ENCODE assay signal across 30 cellular contexts in the genomic region with DNA sequence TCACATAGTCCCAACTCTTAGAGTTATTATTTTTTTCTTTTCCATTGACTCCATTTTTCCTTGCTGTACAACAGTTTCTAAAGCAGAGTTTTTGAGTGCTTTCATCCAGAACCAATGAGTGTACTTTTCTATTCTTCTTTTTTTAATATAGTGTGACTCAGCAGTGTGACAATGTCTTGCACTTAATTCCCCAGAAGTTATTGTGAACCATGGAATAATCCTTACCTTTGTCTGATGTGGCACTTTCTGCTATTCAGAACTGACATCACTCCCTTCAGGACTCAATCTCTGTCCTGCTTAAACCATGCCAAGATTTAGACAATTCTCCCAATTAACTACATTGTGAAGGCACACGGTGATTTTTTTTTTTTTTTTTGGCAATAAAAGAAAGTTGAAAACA. TPM values are rescaled to one million over a fixed set of nuclear protein-coding genes. Genes with fewer than 3 reads are reported as not detected.
"Had no signal": no experiment of that assay in that cellular context is flagged by ENCODE, and none has a peak within 500 bp of the region (broad histone marks: within the 10 kb centered on the region; RNA-seq: fewer than 3 reads in every experiment).

No MANE protein-coding gene starts in this region.

- H3K27me3 ChIP-seq: neural progenitor cell, neutrophil, right atrium auricular region, right lobe of liver, stomach, testis, thyroid gland, transverse colon, upper lobe of left lung had no signal

- FAIRE-seq: keratinocyte had no signal

- DNase-seq: hippocampal formation; kidney glomerular epithelial cell; left ventricle myocardium inferior; mesendoderm; naive B cell; natural killer cell; nephron progenitor cell; occipital lobe; psoas muscle; right lobe of liver; stimulated activated CD4-positive, alpha-beta T cell treated with anti-CD3 and anti-CD28 coated beads, Interleukin-12 subunit alpha, Interleukin-12 subunit beta, amount 100 ng/mL, for 4 hours; stimulated activated CD4-positive, alpha-beta T cell treated with anti-CD3 and anti-CD28 coated beads, Interleukin-15, amount 100 ng/mL, for 24 hours; stimulated activated CD4-positive, alpha-beta T cell treated with anti-CD3 and anti-CD28 coated beads, Interleukin-2, amount 100 ng/mL, for 24 hours; stimulated activated CD4-positive, alpha-beta T cell treated with anti-CD3 and anti-CD28 coated beads, Interleukin-4, amount 100 ng/mL, for 1 hour; stimulated activated naive B cell treated with anti-CD40 and anti-IgM and Interleukin-4, amounts not matched to agents 10 μg/mL and 1 μg/mL and 100 μg/mL, for 72 hours; stimulated activated naive CD8-positive, alpha-beta T cell treated with anti-CD3 and anti-CD28 coated beads, Interleukin-15, Interleukin-2, amounts not matched to agents 100 U/mL and 50 U/mL, for 24 hours; stomach; testis; thyroid gland; transverse colon; upper lobe of left lung had no signal

- H2AFZ ChIP-seq: neural progenitor cell, parathyroid adenoma had no signal

- H3K9me3 ChIP-seq: left ventricle myocardium inferior, neutrophil, psoas muscle, right atrium auricular region, right lobe of liver, stomach, testis, thyroid gland, transverse colon, upper lobe of left lung had no signal

- ATAC-seq: natural killer cell; psoas muscle; right lobe of liver; stimulated activated naive B cell treated with anti-CD40 and anti-IgM and Interleukin-4, amounts not matched to agents 10 μg/mL and 1 μg/mL and 100 μg/mL, for 72 hours; stimulated activated naive CD8-positive, alpha-beta T cell treated with anti-CD3 and anti-CD28 coated beads, Interleukin-15, Interleukin-2, amounts not matched to agents 100 U/mL and 50 U/mL, for 24 hours had no signal

- H3K27ac ChIP-seq: left ventricle myocardium inferior, neural progenitor cell, neutrophil, parathyroid adenoma, psoas muscle, right atrium auricular region, right lobe of liver, skin epidermis, stomach, testis, thyroid gland, transverse colon, upper lobe of left lung had no signal

- H3K27me3 Mint-ChIP-seq: naive B cell; stimulated activated naive B cell treated with anti-CD40 and anti-IgM and Interleukin-4, amounts not matched to agents 10 μg/mL and 1 μg/mL and 100 μg/mL, for 72 hours had no signal

- H3K27ac Mint-ChIP-seq: mesothelial cell of epicardium; natural killer cell; neural progenitor cell; stimulated activated naive B cell treated with anti-CD40 and anti-IgM and Interleukin-4, amounts not matched to agents 10 μg/mL and 1 μg/mL and 100 μg/mL, for 72 hours had no signal

- H3K79me2 ChIP-seq: parathyroid adenoma had no signal

- H3K36me3 Mint-ChIP-seq: mesothelial cell of epicardium; naive B cell; natural killer cell; neural progenitor cell; stimulated activated naive B cell treated with anti-CD40 and anti-IgM and Interleukin-4, amounts not matched to agents 10 μg/mL and 1 μg/mL and 100 μg/mL, for 72 hours had no signal

- H3K4me1 Mint-ChIP-seq: naive B cell; natural killer cell; stimulated activated naive B cell treated with anti-CD40 and anti-IgM and Interleukin-4, amounts not matched to agents 10 μg/mL and 1 μg/mL and 100 μg/mL, for 72 hours had no signal

- H3K4me3 ChIP-seq: left ventricle myocardium inferior, lung, neural progenitor cell, psoas muscle, right atrium auricular region, right lobe of liver, skin epidermis, stomach, testis, thyroid gland, transverse colon, upper lobe of left lung had no signal

- H3K4me3 Mint-ChIP-seq: mesothelial cell of epicardium; naive B cell; natural killer cell; nephron progenitor cell; neural progenitor cell; stimulated activated naive B cell treated with anti-CD40 and anti-IgM and Interleukin-4, amounts not matched to agents 10 μg/mL and 1 μg/mL and 100 μg/mL, for 72 hours had no signal

- H3K9me3 Mint-ChIP-seq: mesothelial cell of epicardium; nephron progenitor cell; neural progenitor cell; stimulated activated naive B cell treated with anti-CD40 and anti-IgM and Interleukin-4, amounts not matched to agents 10 μg/mL and 1 μg/mL and 100 μg/mL, for 72 hours had no signal

- H3K4me1 ChIP-seq: left ventricle myocardium inferior, neural progenitor cell, parathyroid adenoma, psoas muscle, right atrium auricular region, right lobe of liver, stomach, testis, transverse colon, upper lobe of left lung had no signal

- H3K4me2 ChIP-seq: neural progenitor cell had no signal

- H3K36me3 ChIP-seq: left ventricle myocardium inferior, neural progenitor cell, neutrophil, right atrium auricular region, right lobe of liver, stomach, thyroid gland, transverse colon, upper lobe of left lung had no signal

RNA-seq across cellular contexts. Expression of a gene that starts 41.5 kb away (rescaled TPM):
- total RNA-seq: mononuclear cell, natural killer cell had no signal
